Comparison of ENCODE assay signal across 8 cellular contexts in the genomic region with DNA sequence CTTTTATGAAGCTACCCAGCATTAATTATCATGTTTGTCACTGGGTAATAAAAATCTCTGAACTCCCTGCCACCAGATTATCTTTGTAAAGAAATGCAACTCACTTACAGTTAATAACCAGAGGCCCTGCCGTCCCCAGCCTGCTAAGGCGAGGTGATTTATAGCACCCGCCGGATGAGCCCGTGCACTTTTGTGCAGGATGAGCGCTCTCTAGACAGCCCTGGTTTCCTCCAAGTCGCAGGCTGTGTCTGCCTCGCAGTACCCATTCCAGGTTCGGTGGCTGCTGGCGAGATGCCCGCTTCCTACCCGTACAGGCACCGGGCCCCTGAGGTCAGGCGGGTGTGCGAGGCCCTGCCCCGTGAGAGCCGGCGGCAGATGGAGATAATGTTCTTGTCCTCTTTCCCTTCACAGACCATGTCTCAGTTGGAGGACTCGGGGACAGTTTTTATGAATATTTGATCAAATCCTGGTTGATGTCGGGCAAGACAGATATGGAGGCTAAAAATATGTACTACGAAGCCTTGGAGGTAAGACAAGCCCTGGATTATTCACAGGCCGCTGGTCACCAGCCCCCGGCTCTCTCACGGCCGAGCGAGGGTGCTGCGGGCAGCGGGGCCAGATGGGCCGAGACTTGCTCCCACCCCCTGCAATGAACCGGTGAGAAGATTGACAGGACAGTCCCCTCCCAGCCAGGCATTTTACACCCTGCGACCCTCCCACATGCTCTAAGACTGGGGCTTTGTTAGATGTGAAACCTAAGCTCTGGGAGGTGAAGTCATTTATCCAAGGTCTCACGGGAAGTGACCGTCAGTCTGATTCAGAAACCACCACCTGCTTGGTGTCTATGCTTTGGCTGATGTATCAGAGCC. TPM values are rescaled to one million over a fixed set of nuclear protein-coding genes. Genes with fewer than 3 reads are reported as not detected.
DNase-seq lines count a peak whose midpoint lies in the region; TF ChIP-seq lines count a peak whose summit lies in the region.

No MANE protein-coding gene starts in this region.

- no peaks in the 10 kb centered on the region for H3K27me3 Mint-ChIP-seq in activated T-cell treated with anti-CD3 and anti-CD28 coated beads, Interleukin-2, amount 50 U/mL, for 24 hours

- H3K36me3 ChIP-seq in BE2C = no peaks in the 10 kb centered on the region

- no peaks in the 10 kb centered on the region for H3K9me3 Mint-ChIP-seq in activated T-cell treated with anti-CD3 and anti-CD28 coated beads, Interleukin-2, amount 50 U/mL, for 24 hours

- H3K4me1 Mint-ChIP-seq in activated T-cell treated with anti-CD3 and anti-CD28 coated beads, Interleukin-2, amount 50 U/mL, for 24 hours (ENCODE audit: low read depth) = peaks cover 75% of the 10 kb centered on the region

- H3K36me3 Mint-ChIP-seq in activated T-cell treated with anti-CD3 and anti-CD28 coated beads, Interleukin-2, amount 50 U/mL, for 24 hours (ENCODE audit: low read depth) = peaks cover 4% of the 10 kb centered on the region

- peak overlapping the region; percentile 35 for H3K27ac Mint-ChIP-seq in activated T-cell treated with anti-CD3 and anti-CD28 coated beads, Interleukin-2, amount 50 U/mL, for 24 hours

- H3K4me3 ChIP-seq in BE2C (ENCODE audit: low read depth, low read length) = 0 out of 2 replicates have a peak overlapping the region, but pooled peaks have one; percentile 11

- no peaks in the 10 kb centered on the region for H3K27me3 ChIP-seq in BE2C

- peaks cover 13% of the 10 kb centered on the region for H3K4me1 ChIP-seq in BE2C

- peak overlapping the region; percentile 21 for H3K4me3 Mint-ChIP-seq in activated T-cell treated with anti-CD3 and anti-CD28 coated beads, Interleukin-2, amount 50 U/mL, for 24 hours

- no peaks in the 10 kb centered on the region for H3K9me3 ChIP-seq in BE2C

- DNase-seq in BE2C (peak; percentile 78), Kasumi-1 (lab: John Stamatoyannopoulos, UW) (peak; percentile 45 to 50), left kidney (ENCODE audit: low read depth, low spot score) (peak; percentile 98), ureter (ENCODE audit: low spot score) (peak; percentile 68), COR-L47 (lab: John Stamatoyannopoulos, UW) (no peak), D341Med (ENCODE audit: low spot score) (no peak), pons (ENCODE audit: low spot score) (no peak)
- DNase-seq in activated T-cell treated with anti-CD3 and anti-CD28 coated beads, Interleukin-2, amount 50 U/mL, for 24 hours = peak; percentile 60

- TF ChIP-seq CTCF in BE2C (IDR thresholded peaks at IDR 0.05; ENCODE audit: low read depth, low read length) = no peak

RNA-seq across cellular contexts. Expression of a gene that starts 28.5 kb away (rescaled TPM):
- 19.0 TPM for polyA plus RNA-seq in BE2C (2012; ENCODE audit: insufficient read depth, insufficient read length, low read depth)
- total RNA-seq in ureter = 85.2 TPM

RNA-seq across cellular contexts. Expression of a gene that starts 48.3 kb away (rescaled TPM):
- polyA plus RNA-seq in BE2C (2012; ENCODE audit: insufficient read depth, insufficient read length, low read depth) = 46.7 TPM
- total RNA-seq in ureter = 66.9 TPM

Comparison
In these comparisons a context has a peak if more than half of its experiments do, and no peak if none do; other contexts are left out.
1. DNase-seq: peak in BE2C (single experiment), Kasumi-1 (2 of 2), activated T-cell treated with anti-CD3 and anti-CD28 coated beads, Interleukin-2, amount 50 U/mL, for 24 hours (single experiment), left kidney (single experiment) and ureter (single experiment); none in COR-L47 (single experiment), D341Med (single experiment) and pons (single experiment).